Comparison of ENCODE assay signal across 8 cellular contexts in genomic region chr18:56639094-56639361, GRCh38. TPM values are rescaled to one million over a fixed set of nuclear protein-coding genes. Genes with fewer than 3 reads are reported as not detected.
DNase-seq lines count a peak whose midpoint lies in the region; ATAC-seq, FAIRE-seq and TF ChIP-seq lines count a peak whose summit lies in the region.

No MANE protein-coding gene starts in this region.

- H3K4me3 Mint-ChIP-seq in activated naive CD8-positive, alpha-beta T cell treated with anti-CD3 and anti-CD28 coated beads for 36 hours = peak overlapping the region; percentile 98

- H3K4me3 ChIP-seq in right lobe of liver = peak overlapping the region; percentile 88 to 91 (median 90)
- H3K4me3 ChIP-seq in urinary bladder (ENCODE audit: low read depth, low read length) = peak overlapping the region; percentile 42

- peaks cover 21% of the 10 kb centered on the region for H3K36me3 Mint-ChIP-seq in activated naive CD8-positive, alpha-beta T cell treated with anti-CD3 and anti-CD28 coated beads for 36 hours

- peak overlapping the region; percentile 61 to 95 (median 93) for H3K27ac ChIP-seq in right lobe of liver
- peak overlapping the region; percentile 78 for H3K27ac ChIP-seq in urinary bladder (ENCODE audit: low read depth)

- WGBS in right lobe of liver (ENCODE audit: insufficient coverage, low coverage, low lambda C conversion rate, missing lambda C conversion rate) = 37% methylated on average over 7 of the region's 7 CpGs
- 38% methylated on average over 7 of the region's 7 CpGs for WGBS in urinary bladder

- H3K4me1 Mint-ChIP-seq in activated naive CD8-positive, alpha-beta T cell treated with anti-CD3 and anti-CD28 coated beads for 36 hours = peaks cover 32% of the 10 kb centered on the region

- H3K27me3 Mint-ChIP-seq in activated naive CD8-positive, alpha-beta T cell treated with anti-CD3 and anti-CD28 coated beads for 36 hours = no peaks in the 10 kb centered on the region

- peaks cover 1% of the 10 kb centered on the region for H3K9me3 Mint-ChIP-seq in activated naive CD8-positive, alpha-beta T cell treated with anti-CD3 and anti-CD28 coated beads for 36 hours

- TF ChIP-seq CTCF in right lobe of liver (IDR thresholded peaks at IDR 0.05) = no peak

- DNase-seq in DMS79 treated with DMSO at 0.1 percent for 48 hours (lab: John Stamatoyannopoulos, UW) (peak; percentile 55), right lobe of liver (no peak), frontal cortex (ENCODE audit: low spot score in 2 of 2) (no peak), NCI-H1694 treated with DMSO at 0.1 percent for 48 hours (lab: John Stamatoyannopoulos, UW) (no peak)
- no peak for DNase-seq in activated naive CD8-positive, alpha-beta T cell treated with anti-CD3 and anti-CD28 coated beads for 36 hours

- no peaks in the 10 kb centered on the region for H3K27me3 ChIP-seq in right lobe of liver

- intact Hi-C loops in right lobe of liver (cut with DNase I) = no loop called here

- H3K9me3 ChIP-seq in right lobe of liver = no peaks in the 10 kb centered on the region

- no peak for TF ChIP-seq POLR2A in right lobe of liver (IDR thresholded peaks at IDR 0.05)

- FAIRE-seq in frontal cortex (lab: Jason Lieb, UNC) = no peak

- peak; percentile 14 for ATAC-seq in HG03097 (IDR thresholded peaks at IDR 0.05; ENCODE audit: low FRiP score, unreplicated experiment)
- no peak for ATAC-seq in right lobe of liver
- no peak for ATAC-seq in HG03469 (IDR thresholded peaks at IDR 0.05; ENCODE audit: unreplicated experiment)

- peak overlapping the region; percentile 94 for H3K27ac Mint-ChIP-seq in activated naive CD8-positive, alpha-beta T cell treated with anti-CD3 and anti-CD28 coated beads for 36 hours

- no peaks in the 10 kb centered on the region for H3K36me3 ChIP-seq in right lobe of liver
- no peaks in the 10 kb centered on the region for H3K36me3 ChIP-seq in urinary bladder (ENCODE audit: insufficient read depth)

- H3K4me1 ChIP-seq in right lobe of liver = peaks cover 0 to 23% (median 0%) of the 10 kb centered on the region in 4 donors
- H3K4me1 ChIP-seq in urinary bladder (ENCODE audit: insufficient read depth) = no peaks in the 10 kb centered on the region

RNA-seq across cellular contexts. Expression of gene TXNL1, which starts 0.6 kb away (rescaled TPM):
- 10 to 100 TPM; 85.3 to 86.6 TPM for total RNA-seq in activated naive CD8-positive, alpha-beta T cell treated with anti-CD3 and anti-CD28 coated beads for 36 hours
- total RNA-seq in right lobe of liver = 10 to 100 TPM; 30.1 to 58.0 (median 42.8) TPM
- 61.7 TPM for total RNA-seq in urinary bladder
- 50.2 TPM for polyA plus RNA-seq in urinary bladder
- total RNA-seq in frontal cortex = 53.4 TPM

RNA-seq across cellular contexts. Expression of gene WDR7, which starts 12.1 kb away (rescaled TPM):
- total RNA-seq in activated naive CD8-positive, alpha-beta T cell treated with anti-CD3 and anti-CD28 coated beads for 36 hours = 10 to 100 TPM; 16.8 to 22.6 TPM
- total RNA-seq in right lobe of liver (10 to 100 TPM; 10.4 to 18.8 (median 15.3) TPM), urinary bladder (70.8 TPM), frontal cortex (113 TPM)
- 9.1 TPM for polyA plus RNA-seq in urinary bladder
